Comparison of ENCODE assay signal across 14 cellular contexts in genomic region chr3:17640466-17640865, GRCh38.
DNase-seq lines count a peak whose midpoint lies in the region; TF ChIP-seq lines count a peak whose summit lies in the region.
"Had no signal": no experiment of that assay in that cellular context is flagged by ENCODE, and none has a peak within 500 bp of the region (broad histone marks: within the 10 kb centered on the region; RNA-seq: fewer than 3 reads in every experiment).

No MANE protein-coding gene starts in this region.

- H3K27me3 Mint-ChIP-seq in nephron progenitor cell (ENCODE audit: low read depth, poor library complexity) = no peaks in the 10 kb centered on the region
- H3K27me3 Mint-ChIP-seq: activated CD4-positive, alpha-beta memory T cell treated with anti-CD3 and anti-CD28 coated beads, Interleukin-2, amount 10 ng/mL, durations not matched to agents 7 days and 5 days had no signal

- H3K79me2 ChIP-seq in GM23248 (ENCODE audit: insufficient read depth) = peaks cover 7% of the 10 kb centered on the region
- H3K79me2 ChIP-seq in mammary epithelial cell (ENCODE audit: insufficient read depth, low read length) = peaks cover 5% of the 10 kb centered on the region

- H3K9ac ChIP-seq in GM23248 = no peak overlapping the region
- H3K9ac ChIP-seq in mammary epithelial cell (ENCODE audit: insufficient read depth, low read length) = no peak overlapping the region
- H3K9ac ChIP-seq: BLaER1 had no signal

- peak overlapping the region; percentile 83 for H3K27ac ChIP-seq in GM23248
- H3K27ac ChIP-seq in mammary epithelial cell (ENCODE audit: insufficient read depth, low read depth, low read length) = peak overlapping the region; percentile 91
- H3K27ac ChIP-seq: BLaER1 had no signal

- H3K4me1 ChIP-seq in GM23248 (ENCODE audit: insufficient read depth) (peaks cover 69% of the 10 kb centered on the region), mammary epithelial cell (ENCODE audit: insufficient read depth, low read length) (peaks cover 18% of the 10 kb centered on the region)
- H3K4me1 ChIP-seq: BLaER1 had no signal

- H3K27me3 ChIP-seq in GM23248 (replicated peaks; ENCODE audit: insufficient read depth) (no peaks in the 10 kb centered on the region), mammary epithelial cell (ENCODE audit: insufficient read depth, low read length) (no peaks in the 10 kb centered on the region)
- H3K27me3 ChIP-seq: BLaER1, SJSA1 had no signal

- no peaks in the 10 kb centered on the region for H3K36me3 ChIP-seq in GM23248 (ENCODE audit: low read depth)
- no peaks in the 10 kb centered on the region for H3K36me3 ChIP-seq in mammary epithelial cell (ENCODE audit: insufficient read depth, low read length)
- H3K36me3 ChIP-seq: SJSA1 had no signal

- dilution Hi-C loops in mammary epithelial cell (cut with HindIII; ENCODE audit: low sequenced_read_pairs) = no loop called here

- CTCF ChIA-PET in mammary epithelial cell (lab: Charles Lee; ENCODE audit: low non-redundant PET) = no interaction called here

- H3K4me3 ChIP-seq in GM23248 (no peak overlapping the region), mammary epithelial cell (replicated peaks in 1 of 3; ENCODE audit: insufficient read depth in 1 of 3, low read depth in 2 of 3, low read length in 3 of 3) (peak overlapping the region in 1 of 3 experiments; percentile 14)
- H3K4me3 ChIP-seq: BLaER1, SJSA1 had no signal

- DNase-seq in GM23248 (peak; percentile 78), NCI-H69 (lab: John Stamatoyannopoulos, UW) (peak; percentile 14), mammary epithelial cell (peak; percentile 24), kidney tubule cell (ENCODE audit: low spot score) (peak; percentile 32), mesenteric fat pad (ENCODE audit: low spot score) (no peak), CD1c-positive myeloid dendritic cell (ENCODE audit: extremely low spot score) (no peak), GM19238 (ENCODE audit: insufficient read length, low spot score) (no peak), nephron progenitor cell (no peak)
- DNase-seq: activated CD4-positive, alpha-beta memory T cell treated with anti-CD3 and anti-CD28 coated beads, Interleukin-2, amount 10 ng/mL, durations not matched to agents 7 days and 5 days; aorta; DMS 273 treated with DMSO at 0.1 percent for 48 hours; NCI-H1694 had no signal

- H3K4me1 Mint-ChIP-seq in nephron progenitor cell = no peaks in the 10 kb centered on the region

- H4K20me1 ChIP-seq in GM23248 (ENCODE audit: insufficient read depth) (no peaks in the 10 kb centered on the region), mammary epithelial cell (ENCODE audit: insufficient read depth, low read length) (no peaks in the 10 kb centered on the region)

- no peak overlapping the region for H3K4me3 Mint-ChIP-seq in nephron progenitor cell
- H3K4me3 Mint-ChIP-seq: activated CD4-positive, alpha-beta memory T cell treated with anti-CD3 and anti-CD28 coated beads, Interleukin-2, amount 10 ng/mL, durations not matched to agents 7 days and 5 days had no signal

- intact Hi-C loops in mammary epithelial cell (cut with micrococcal nuclease) = loop anchor here (5.0 kb wide), 1 partner anchor 208 kb away; no protein-coding TSS in a partner anchor

- H3K9me2 ChIP-seq in GM23248 (ENCODE audit: insufficient read depth) = no peaks in the 10 kb centered on the region

- BruUV-seq in mammary epithelial cell (replicated peaks; lab: Mats Ljungman, UMichigan) = no TSS peak

- H3K9me3 Mint-ChIP-seq in nephron progenitor cell = no peaks in the 10 kb centered on the region
- H3K9me3 Mint-ChIP-seq: activated CD4-positive, alpha-beta memory T cell treated with anti-CD3 and anti-CD28 coated beads, Interleukin-2, amount 10 ng/mL, durations not matched to agents 7 days and 5 days had no signal

- TF ChIP-seq CTCF in mammary epithelial cell (conservative IDR thresholded peaks at IDR 0.05 in 1 of 2, IDR thresholded peaks at IDR 0.05 in 1 of 2; ENCODE audit: extremely low read depth in 1 of 2, insufficient read depth in 1 of 2, low read depth in 1 of 2, low read length in 2 of 2) (no peak), nephron progenitor cell (IDR thresholded peaks at IDR 0.05) (no peak)

- H3K4me2 ChIP-seq in GM23248 (ENCODE audit: unreplicated experiment) = peak overlapping the region; percentile 67
- peak overlapping the region; percentile 42 for H3K4me2 ChIP-seq in mammary epithelial cell (ENCODE audit: insufficient read depth, low read depth, low read length)
- H3K4me2 ChIP-seq: BLaER1 had no signal

- no peak overlapping the region for H2AFZ ChIP-seq in GM23248
- no peak overlapping the region for H2AFZ ChIP-seq in mammary epithelial cell (ENCODE audit: low read depth, low read length)

- H3K9me3 ChIP-seq in GM23248 (ENCODE audit: low read depth) (no peaks in the 10 kb centered on the region), mammary epithelial cell (replicated peaks; ENCODE audit: insufficient read depth, low read length) (no peaks in the 10 kb centered on the region)
- H3K9me3 ChIP-seq: BLaER1, SJSA1 had no signal

- peaks cover 9% of the 10 kb centered on the region for H3K36me3 Mint-ChIP-seq in nephron progenitor cell (ENCODE audit: low read depth)

- no peak overlapping the region for H3K27ac Mint-ChIP-seq in nephron progenitor cell
- H3K27ac Mint-ChIP-seq: activated CD4-positive, alpha-beta memory T cell treated with anti-CD3 and anti-CD28 coated beads, Interleukin-2, amount 10 ng/mL, durations not matched to agents 7 days and 5 days had no signal

- peaks cover 58% of the 10 kb centered on the region for H3F3A ChIP-seq in GM23248 (ENCODE audit: insufficient read depth)

- in situ Hi-C loops in GM23248 (cut with MboI) (no loop called here), mammary epithelial cell (cut with MboI; ENCODE audit: low sequenced_read_pairs in 2 of 2) (loop anchor here in 1 of 2 donors (25.0 kb wide), 1 partner anchor 197 kb away; no protein-coding TSS in a partner anchor)

Comparison
In these comparisons a context has a peak if more than half of its experiments do, and no peak if none do; other contexts are left out.
1. DNase-seq: peak in GM23248 (single experiment), NCI-H69 (single experiment), mammary epithelial cell (single experiment) and kidney tubule cell (single experiment); none in mesenteric fat pad (single experiment), CD1c-positive myeloid dendritic cell (single experiment), GM19238 (single experiment) and nephron progenitor cell (single experiment).